ENCODE assay signal across 8 cellular contexts in the genomic region with DNA sequence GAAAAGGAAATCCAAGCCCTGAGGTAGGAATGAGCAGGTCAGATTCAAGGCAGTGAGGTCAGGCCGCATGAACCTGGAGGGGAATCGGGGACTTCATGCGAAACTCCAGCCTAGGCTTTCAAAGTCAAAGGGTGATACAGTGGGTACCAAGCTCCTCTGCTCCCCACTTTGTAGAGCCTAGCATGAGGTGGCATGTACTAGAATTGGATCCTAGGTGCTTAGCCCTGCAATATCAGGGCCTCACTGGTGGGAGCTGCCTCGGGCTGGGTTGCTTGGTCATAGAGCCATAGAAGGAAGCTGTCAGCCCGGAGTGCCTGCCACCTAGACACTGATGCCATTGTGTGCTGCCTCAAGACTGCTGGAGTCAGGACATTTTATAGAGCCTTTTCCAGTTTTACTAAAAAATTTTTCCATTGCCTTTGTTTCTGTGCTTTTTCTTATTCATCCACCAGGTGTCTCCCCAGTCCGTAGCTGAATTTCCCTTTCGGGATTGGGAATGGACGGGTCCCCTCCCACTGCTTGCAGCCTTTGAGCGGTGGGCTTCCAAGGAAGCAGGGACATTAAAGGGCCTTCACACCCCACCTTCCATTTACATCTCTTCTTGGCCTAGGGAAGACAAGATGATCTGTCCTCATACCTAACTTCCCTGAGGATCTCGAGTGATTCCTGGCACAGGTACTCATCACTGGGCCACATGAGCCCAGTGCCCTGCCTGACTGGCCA. TPM values are rescaled to one million over a fixed set of nuclear protein-coding genes. Genes with fewer than 3 reads are reported as not detected.
DNase-seq lines count a peak whose midpoint lies in the region; ATAC-seq and TF ChIP-seq lines count a peak whose summit lies in the region.

No MANE protein-coding gene starts in this region.

- no peak for DNase-seq in CD4-positive, CD25-positive, alpha-beta regulatory T cell
- DNase-seq in HuH-7 (ENCODE audit: low spot score) (peak; percentile 62), caudate nucleus (lab: John Stamatoyannopoulos, UW) (peak in 33 of 61 donors; percentile 10 to 63 (median 38)), nephron progenitor cell (peak; percentile 34), NCI-H2171 treated with DMSO at 0.1 percent for 48 hours (lab: John Stamatoyannopoulos, UW) (no peak), HCEC 1CT (no peak)

- peak overlapping the region; percentile 75 to 89 (median 86) for H3K27ac Mint-ChIP-seq in CD4-positive, CD25-positive, alpha-beta regulatory T cell
- H3K27ac Mint-ChIP-seq in nephron progenitor cell, result peak overlapping the region; percentile 89

- no peaks in the 10 kb centered on the region for H3K9me3 Mint-ChIP-seq in CD4-positive, CD25-positive, alpha-beta regulatory T cell
- no peaks in the 10 kb centered on the region for H3K9me3 Mint-ChIP-seq in nephron progenitor cell

- peaks cover 5 to 44% (median 25%) of the 10 kb centered on the region in 4 donors for H3K4me1 Mint-ChIP-seq in CD4-positive, CD25-positive, alpha-beta regulatory T cell
- peaks cover 48% of the 10 kb centered on the region for H3K4me1 Mint-ChIP-seq in nephron progenitor cell

- no peak overlapping the region for H3K4me3 ChIP-seq in CD4-positive, CD25-positive, alpha-beta regulatory T cell (ENCODE audit: low read depth, low read length)

- H3K36me3 Mint-ChIP-seq in CD4-positive, CD25-positive, alpha-beta regulatory T cell, result peaks cover 21% of the 10 kb centered on the region
- peaks cover 27% of the 10 kb centered on the region for H3K36me3 Mint-ChIP-seq in nephron progenitor cell (ENCODE audit: low read depth)

- ATAC-seq in CD4-positive, CD25-positive, alpha-beta regulatory T cell (ENCODE audit: low read depth in 2 of 2), result no peak
- ATAC-seq in HG03342 (IDR thresholded peaks at IDR 0.05; ENCODE audit: unreplicated experiment) (no peak), GM21526 (IDR thresholded peaks at IDR 0.05; ENCODE audit: low FRiP score, unreplicated experiment) (no peak)

- H3K27ac ChIP-seq in CD4-positive, CD25-positive, alpha-beta regulatory T cell (ENCODE audit: insufficient read depth, low read length, poor library complexity, severe bottlenecking), result no peak overlapping the region
- peak overlapping the region; percentile 49 for H3K27ac ChIP-seq in caudate nucleus (ENCODE audit: low read depth, low read length)

- peaks cover 32% of the 10 kb centered on the region for H3K4me1 ChIP-seq in CD4-positive, CD25-positive, alpha-beta regulatory T cell (ENCODE audit: control insufficient read depth, insufficient read depth, low read length, poor library complexity, severe bottlenecking)

- H3K4me3 Mint-ChIP-seq in CD4-positive, CD25-positive, alpha-beta regulatory T cell, result peak overlapping the region in 2 of 4 donors; percentile 90 to 96
- H3K4me3 Mint-ChIP-seq in nephron progenitor cell, result no peak overlapping the region

- H3K27me3 Mint-ChIP-seq in CD4-positive, CD25-positive, alpha-beta regulatory T cell, result no peaks in the 10 kb centered on the region
- peaks cover 3% of the 10 kb centered on the region for H3K27me3 Mint-ChIP-seq in nephron progenitor cell (ENCODE audit: low read depth, poor library complexity)

- no peaks in the 10 kb centered on the region for H3K9me3 ChIP-seq in CD4-positive, CD25-positive, alpha-beta regulatory T cell (ENCODE audit: control insufficient read depth in 2 of 2, low read length in 2 of 2)

- peak; percentile 66 for TF ChIP-seq CTCF in nephron progenitor cell (IDR thresholded peaks at IDR 0.05)

- peaks cover 24% of the 10 kb centered on the region for H3K36me3 ChIP-seq in CD4-positive, CD25-positive, alpha-beta regulatory T cell (ENCODE audit: control insufficient read depth, insufficient read depth, low read length)

- H3K27me3 ChIP-seq in CD4-positive, CD25-positive, alpha-beta regulatory T cell (ENCODE audit: control insufficient read depth, insufficient read depth, low read length), result no peaks in the 10 kb centered on the region

RNA-seq across cellular contexts. Expression of gene LZTS2, which starts 5.5 kb away (rescaled TPM):
- total RNA-seq in CD4-positive, CD25-positive, alpha-beta regulatory T cell, result 19.3 TPM
- polyA plus RNA-seq in CD4-positive, CD25-positive, alpha-beta regulatory T cell, result 10 to 100 TPM; 11.0 to 16.4 (median 12.3) TPM

RNA-seq across cellular contexts. Expression of gene TWNK, which starts 6.8 kb away (rescaled TPM):
- 3.4 TPM for total RNA-seq in CD4-positive, CD25-positive, alpha-beta regulatory T cell
- 10 to 100 TPM in 1 of 4 donors, 1 to 10 TPM in 3; 3.8 to 12.8 (median 6.7) TPM for polyA plus RNA-seq in CD4-positive, CD25-positive, alpha-beta regulatory T cell

RNA-seq across cellular contexts. Expression of gene MRPL43, which starts 6.8 kb away (rescaled TPM):
- 40.2 TPM for total RNA-seq in CD4-positive, CD25-positive, alpha-beta regulatory T cell
- polyA plus RNA-seq in CD4-positive, CD25-positive, alpha-beta regulatory T cell, result 100 to 1,000 TPM; 135 to 148 (median 137) TPM

RNA-seq across cellular contexts. Expression of gene SEMA4G, which starts 24.8 kb away (rescaled TPM):
- 1.1 TPM for total RNA-seq in CD4-positive, CD25-positive, alpha-beta regulatory T cell
- polyA plus RNA-seq in CD4-positive, CD25-positive, alpha-beta regulatory T cell, result under 1 TPM in 1 of 4 donors, not detected in 3; 0.61 TPM

RNA-seq across cellular contexts. Expression of gene PDZD7, which starts 36.8 kb away (rescaled TPM):
- 3.5 TPM for total RNA-seq in CD4-positive, CD25-positive, alpha-beta regulatory T cell
- polyA plus RNA-seq in CD4-positive, CD25-positive, alpha-beta regulatory T cell, result 1 to 10 TPM in 1 of 4 donors, under 1 TPM in 3; 0.59 to 1.1 (median 0.70) TPM

Comparison
In these comparisons a context has a peak if more than half of its experiments do, and no peak if none do; other contexts are left out.
1. DNase-seq: peak in HuH-7 (single experiment), caudate nucleus (33 of 61) and nephron progenitor cell (single experiment); none in CD4-positive, CD25-positive, alpha-beta regulatory T cell (0 of 3), NCI-H2171 treated with DMSO at 0.1 percent for 48 hours (single experiment) and HCEC 1CT (single experiment).